ENCODE assay signal across 20 cellular contexts in genomic region chr1:10681296-10682113, GRCh38.
DNase-seq lines count a peak whose midpoint lies in the region; ATAC-seq and TF ChIP-seq lines count a peak whose summit lies in the region.
"Had no signal": no experiment of that assay in that cellular context is flagged by ENCODE, and none has a peak within 500 bp of the region (broad histone marks: within the 10 kb centered on the region; RNA-seq: fewer than 3 reads in every experiment).

No MANE protein-coding gene starts in this region.

- no peak overlapping the region for H3K4me3 ChIP-seq in duodenal mucosa (ENCODE audit: low read depth in 1 of 2, low read length in 2 of 2)
- no peak overlapping the region for H3K4me3 ChIP-seq in lung
- H3K4me3 ChIP-seq in gastrocnemius medialis, result no peak overlapping the region
- H3K4me3 ChIP-seq: spleen had no signal

- no peak overlapping the region for H3K9ac ChIP-seq in H9 (ENCODE audit: extremely low read depth, insufficient read length, low read length)
- no peak overlapping the region for H3K9ac ChIP-seq in duodenal mucosa (ENCODE audit: low read depth in 1 of 2, low read length in 2 of 2)

- no peak overlapping the region for H4K8ac ChIP-seq in H9 (replicated peaks; ENCODE audit: insufficient read length, low read depth, low read length)

- H2AK5ac ChIP-seq in H9 (ENCODE audit: insufficient read length, low read length), result no peak overlapping the region

- peaks cover 2% of the 10 kb centered on the region for H4K20me1 ChIP-seq in H9 (ENCODE audit: control insufficient read depth, insufficient read depth, insufficient read length)

- H3K4me2 ChIP-seq in H9 (ENCODE audit: insufficient read depth, insufficient read length, low read length), result no peak overlapping the region

- intact Hi-C loops in gastrocnemius medialis (cut with DNase I; ENCODE audit: low total_unique reads), result loop anchor here (5.0 kb wide), 1 partner anchor 169 kb away; no protein-coding TSS in a partner anchor

- 0 out of 2 replicates have a peak overlapping the region, but pooled peaks have one; percentile 24 for H3K14ac ChIP-seq in H9 (ENCODE audit: insufficient read depth, low read length)

- H3K23me2 ChIP-seq in H9 (ENCODE audit: insufficient read length, low read depth, low read length, poor library complexity, severe bottlenecking), result no peaks in the 10 kb centered on the region

- H3K27ac Mint-ChIP-seq in H9, result peak overlapping the region in 1 of 3 experiments; percentile 30; a peak in 1 of 7 replicates
- H3K27ac Mint-ChIP-seq: activated naive CD4-positive, alpha-beta T cell treated with anti-CD3 and anti-CD28 coated beads, Interleukin-2, amount 10 ng/mL, durations not matched to agents 7 days and 5 days had no signal

- H3T11ph ChIP-seq in H9 (ENCODE audit: low read length), result no peak overlapping the region

- H2BK12ac ChIP-seq in H9 (ENCODE audit: insufficient read length, low read depth, low read length), result no peak overlapping the region

- H3K79me1 ChIP-seq in H9 (ENCODE audit: insufficient read depth, low read depth, low read length, poor library complexity, severe bottlenecking), result no peaks in the 10 kb centered on the region

- H3K9me3 Mint-ChIP-seq in H9, result no peaks in the 10 kb centered on the region; a peak in 1 of 5 replicates
- H3K9me3 Mint-ChIP-seq: activated naive CD4-positive, alpha-beta T cell treated with anti-CD3 and anti-CD28 coated beads, Interleukin-2, amount 10 ng/mL, durations not matched to agents 7 days and 5 days had no signal

- no peak overlapping the region for H2AFZ ChIP-seq in H9 (ENCODE audit: low read length)

- no peak overlapping the region for H2BK5ac ChIP-seq in H9 (ENCODE audit: insufficient read length, low read length)

- H4K91ac ChIP-seq in H9 (ENCODE audit: insufficient read length, low read depth, low read length), result no peak overlapping the region

- in situ Hi-C loops in gastrocnemius medialis (cut with MboI; ENCODE audit: low sequenced_read_pairs in 4 of 4), result loop anchor here in 3 of 4 donors (10.0 to 25.0 kb wide), 2 partner anchors 106 to 113 kb away; partner anchors contain the start of gene CASZ1 (in 3 of the 3)

- H3K9me3 ChIP-seq in H9 (ENCODE audit: control insufficient read depth, low read depth, low read length) (no peaks in the 10 kb centered on the region), duodenal mucosa (ENCODE audit: control insufficient read depth in 1 of 2, low read length in 2 of 2) (no peaks in the 10 kb centered on the region), lung (ENCODE audit: control insufficient read depth in 2 of 2, insufficient read depth in 1 of 2, low read length in 1 of 2) (no peaks in the 10 kb centered on the region), gastrocnemius medialis (no peaks in the 10 kb centered on the region)
- H3K9me3 ChIP-seq: spleen had no signal

- no peak overlapping the region for H2BK120ac ChIP-seq in H9 (ENCODE audit: low read depth, low read length, poor library complexity, severe bottlenecking)

- H3K27me3 ChIP-seq in H9 (ENCODE audit: insufficient read depth, low read length), result no peaks in the 10 kb centered on the region
- H3K27me3 ChIP-seq in duodenal mucosa (ENCODE audit: control insufficient read depth in 1 of 2, insufficient read depth in 2 of 2, low read length in 2 of 2), result no peaks in the 10 kb centered on the region
- no peaks in the 10 kb centered on the region for H3K27me3 ChIP-seq in lung (ENCODE audit: control insufficient read depth, insufficient read depth)
- H3K27me3 ChIP-seq in gastrocnemius medialis, result no peaks in the 10 kb centered on the region
- H3K27me3 ChIP-seq: spleen had no signal

- no peak overlapping the region for H4K5ac ChIP-seq in H9 (ENCODE audit: insufficient read length, low read depth, low read length)

- no peak overlapping the region for H3K56ac ChIP-seq in H9 (ENCODE audit: insufficient read length, low read depth, low read length)

- no peaks in the 10 kb centered on the region for H3K27me3 Mint-ChIP-seq in H9 (ENCODE audit: low read depth)

- peaks cover 66 to 71% of the 10 kb centered on the region in 2 experiments for H3K4me1 Mint-ChIP-seq in H9
- H3K4me1 Mint-ChIP-seq: activated naive CD4-positive, alpha-beta T cell treated with anti-CD3 and anti-CD28 coated beads, Interleukin-2, amount 10 ng/mL, durations not matched to agents 7 days and 5 days had no signal

- TF ChIP-seq POLR2A in gastrocnemius medialis (IDR thresholded peaks at IDR 0.05), result no peak

- peaks cover 4% of the 10 kb centered on the region; the same call in 1 of the 2 replicates for H3K4me1 ChIP-seq in H9 (ENCODE audit: insufficient read depth, low read length)
- H3K4me1 ChIP-seq in duodenal mucosa (ENCODE audit: control insufficient read depth in 1 of 2, insufficient read depth in 2 of 2, low read length in 2 of 2), result peaks cover 62 to 63% of the 10 kb centered on the region in 2 donors
- H3K4me1 ChIP-seq in lung (ENCODE audit: control insufficient read depth in 2 of 2, insufficient read depth in 2 of 2, low read length in 2 of 2), result peaks cover 9 to 59% of the 10 kb centered on the region in 2 donors
- peaks cover 93 to 95% of the 10 kb centered on the region in 2 donors for H3K4me1 ChIP-seq in gastrocnemius medialis

- H2BK15ac ChIP-seq in H9 (ENCODE audit: low read depth, low read length), result no peak overlapping the region

- DNase-seq in H9 (no peak), lung (ENCODE audit: low spot score) (no peak), gastrocnemius medialis (no peak), H4 (ENCODE audit: low spot score) (no peak)
- DNase-seq in stimulated activated CD4-positive, alpha-beta T cell treated with anti-CD3 and anti-CD28 coated beads, Interleukin-4, amount 100 ng/mL, for 1 hour, result no peak
- DNase-seq in NK-92 treated with Interleukin-12 subunit alpha and Interleukin-12 subunit beta, amount 100 ng/mL, for 24 hours (lab: John Stamatoyannopoulos, UW), result no peak
- DNase-seq: activated CD4-positive, alpha-beta T cell treated with anti-CD3 and anti-CD28 coated beads for 4 hours; activated naive CD4-positive, alpha-beta T cell treated with anti-CD3 and anti-CD28 coated beads, Interleukin-2, amount 10 ng/mL, durations not matched to agents 7 days and 5 days; activated T-cell treated with anti-CD3 and anti-CD28 coated beads for 4 hours; AML-193; dermis blood vessel endothelial cell; Karpas-422; NCI-H1417 treated with DMSO at 0.1 percent for 48 hours; NCI-H2227 treated with DMSO at 0.1 percent for 48 hours; occipital lobe; SHP77 treated with DMSO at 0.1 percent for 48 hours; spleen; stimulated activated naive CD4-positive, alpha-beta T cell treated with Interleukin-2 at 50 U/mL for 16 hours had no signal

- H2BK20ac ChIP-seq in H9 (ENCODE audit: low read depth, low read length, poor library complexity, severe bottlenecking), result no peak overlapping the region

- H3K27ac ChIP-seq in H9 (ENCODE audit: insufficient read length, low read depth, low read length) (no peak overlapping the region), duodenal mucosa (ENCODE audit: low read depth, low read length) (peak overlapping the region; percentile 42), lung (ENCODE audit: low read depth in 1 of 2, low read length in 1 of 2) (peak overlapping the region; percentile 62 to 63), gastrocnemius medialis (peak overlapping the region; percentile 65 to 81 (median 72))
- H3K27ac ChIP-seq: spleen had no signal

- H3K36me3 Mint-ChIP-seq in H9 (ENCODE audit: insufficient read depth in 1 of 3, low read depth in 3 of 3), result no peaks in the 10 kb centered on the region
- H3K36me3 Mint-ChIP-seq: activated naive CD4-positive, alpha-beta T cell treated with anti-CD3 and anti-CD28 coated beads, Interleukin-2, amount 10 ng/mL, durations not matched to agents 7 days and 5 days had no signal

- ATAC-seq in lung (ENCODE audit: insufficient read depth, low FRiP score) (no peak), gastrocnemius medialis (no peak), HG02642 (IDR thresholded peaks at IDR 0.05; ENCODE audit: poor library complexity, unreplicated experiment) (no peak)

- H3K79me2 ChIP-seq in H9 (ENCODE audit: insufficient read depth, low read length), result no peaks in the 10 kb centered on the region

- H3K4ac ChIP-seq in H9 (ENCODE audit: low read depth, low read length), result no peak overlapping the region

- WGBS in H9 (ENCODE audit: extremely low coverage, insufficient read length, low lambda C conversion rate), result no CpG with 5 or more reads among the region's 18 CpGs
- 56 to 82% methylated on average over 18 of the region's 18 CpGs for WGBS in lung, 2 donors

- no peak overlapping the region for H3K18ac ChIP-seq in H9 (ENCODE audit: insufficient read length, low read depth, low read length)

- TF ChIP-seq CTCF in H9 (conservative IDR thresholded peaks at IDR 0.05) (no peak), lung (IDR thresholded peaks at IDR 0.05; ENCODE audit: control extremely low read depth, extremely low read depth) (no peak), gastrocnemius medialis (IDR thresholded peaks at IDR 0.05 in 4 of 5, conservative IDR thresholded peaks at IDR 0.05 in 1 of 5) (no peak)

- H3K36me3 ChIP-seq in duodenal mucosa (ENCODE audit: control insufficient read depth in 1 of 2, insufficient read depth in 2 of 2, low read length in 2 of 2) (peaks cover 0 to 4% of the 10 kb centered on the region in 2 donors), lung (ENCODE audit: control insufficient read depth in 2 of 2, insufficient read depth in 2 of 2, low read length in 2 of 2) (no peaks in the 10 kb centered on the region), gastrocnemius medialis (no peaks in the 10 kb centered on the region)

- no peak overlapping the region for H3K4me3 Mint-ChIP-seq in H9
- H3K4me3 Mint-ChIP-seq: activated naive CD4-positive, alpha-beta T cell treated with anti-CD3 and anti-CD28 coated beads, Interleukin-2, amount 10 ng/mL, durations not matched to agents 7 days and 5 days had no signal

- no peak overlapping the region for H3K23ac ChIP-seq in H9 (ENCODE audit: insufficient read length, low read depth, low read length)
